ENCODE assay signal across 8 cellular contexts in genomic region chr3:195106418-195106906, GRCh38.
DNase-seq lines count a peak whose midpoint lies in the region; ATAC-seq, FAIRE-seq and TF ChIP-seq lines count a peak whose summit lies in the region.

No MANE protein-coding gene starts in this region.

- peak overlapping the region; percentile 48; the same call in 1 of the 2 replicates for H3K4me2 ChIP-seq in IMR-90 (ENCODE audit: low read depth, low read length)

- peak overlapping the region; percentile 50; the same call in 1 of the 2 replicates for H2BK20ac ChIP-seq in IMR-90 (ENCODE audit: low read depth, low read length)

- POLR2A ChIA-PET in IMR-90 (lab: Charles Lee; ENCODE audit: unreplicated experiment), result no interaction called here

- no peak overlapping the region for H2BK5ac ChIP-seq in IMR-90 (ENCODE audit: low read depth, low read length, poor library complexity, severe bottlenecking)

- peak overlapping the region; percentile 57 for H3K9ac ChIP-seq in IMR-90 (ENCODE audit: low read depth, low read length)

- peak; percentile 59 for TF ChIP-seq CTCF in AG10803 (conservative IDR thresholded peaks at IDR 0.05; ENCODE audit: low read length)
- peak; percentile 89 for TF ChIP-seq CTCF in IMR-90 (conservative IDR thresholded peaks at IDR 0.05; ENCODE audit: low read depth, low read length)
- TF ChIP-seq CTCF in upper lobe of right lung (IDR thresholded peaks at IDR 0.05), result peak; percentile 100

- no peak overlapping the region for H3K56ac ChIP-seq in IMR-90 (ENCODE audit: extremely low read depth, insufficient read depth, low read length)

- DNase-seq in AG10803 (ENCODE audit: low read depth) (peak; percentile 56), GM19239 (ENCODE audit: insufficient read length, low spot score) (peak; percentile 85), IMR-90 (peak; percentile 52), SJSA1 (ENCODE audit: low read depth in 1 of 2, low spot score in 2 of 2) (peak; percentile 59 to 67), germinal center (ENCODE audit: low spot score) (peak; percentile 82), posterior cingulate gyrus (peak; percentile 47 to 96 (median 72)), upper lobe of right lung (peak; percentile 85)
- peak; percentile 72 for DNase-seq in activated naive CD4-positive, alpha-beta T cell treated with Interleukin-2 at 50 U/mL for 16 hours

- FAIRE-seq in GM19239 (lab: Jason Lieb, UNC), result no peak

- H3K27ac ChIP-seq in IMR-90 (ENCODE audit: insufficient read depth, low read length) (peak overlapping the region; percentile 29; the same call in 1 of the 2 replicates), SJSA1 (no peak overlapping the region), upper lobe of right lung (no peak overlapping the region)

- H3K36me3 ChIP-seq in IMR-90 (ENCODE audit: control insufficient read depth, insufficient read depth, low read length) (no peaks in the 10 kb centered on the region), SJSA1 (no peaks in the 10 kb centered on the region), upper lobe of right lung (no peaks in the 10 kb centered on the region)

- peak overlapping the region; percentile 62 for H2AK9ac ChIP-seq in IMR-90 (replicated peaks; ENCODE audit: low read depth, low read length, poor library complexity)

- peaks cover 15% of the 10 kb centered on the region for H3K9me1 ChIP-seq in IMR-90 (ENCODE audit: insufficient read depth, low read length)

- intact Hi-C loops in IMR-90 (cut with micrococcal nuclease), result loop anchor here (1.0 to 5.0 kb wide), 3 partner anchors 91 to 424 kb away; no protein-coding TSS in a partner anchor
- intact Hi-C loops in posterior cingulate gyrus (cut with DNase I), result loop anchor here (1.0 kb wide), 1 partner anchor 424 kb away; no protein-coding TSS in a partner anchor
- intact Hi-C loops in upper lobe of right lung (cut with DNase I), result loop anchor here (5.0 kb wide), 1 partner anchor 419 kb away; the partner anchor contains the start of gene FAM43A

- H4K5ac ChIP-seq in IMR-90 (ENCODE audit: low read depth, low read length), result peak overlapping the region; percentile 35; the same call in 1 of the 2 replicates

- H3K79me1 ChIP-seq in IMR-90 (ENCODE audit: low read depth in 1 of 2, low read length in 2 of 2), result peaks cover 4 to 27% of the 10 kb centered on the region in 2 experiments; a peak in 3 of 4 replicates

- peak overlapping the region; percentile 48 for H3K4ac ChIP-seq in IMR-90 (ENCODE audit: low read depth, low read length)

- BruUV-seq in IMR-90 (replicated peaks; lab: Mats Ljungman, UMichigan), result no TSS peak

- H3K4me1 ChIP-seq in IMR-90 (ENCODE audit: control insufficient read depth, insufficient read depth, low read length) (peaks cover 10% of the 10 kb centered on the region), SJSA1 (replicated peaks) (peaks cover 25% of the 10 kb centered on the region), upper lobe of right lung (peaks cover 4% of the 10 kb centered on the region)

- H3K18ac ChIP-seq in IMR-90 (ENCODE audit: low read depth, low read length), result no peak overlapping the region

- no peaks in the 10 kb centered on the region for H4K20me1 ChIP-seq in IMR-90 (ENCODE audit: insufficient read depth, low read length)

- H2AFZ ChIP-seq in IMR-90 (replicated peaks; ENCODE audit: low read length, poor library complexity), result peak overlapping the region; percentile 87

- dilution Hi-C loops in IMR-90 (cut with HindIII; ENCODE audit: low sequenced_read_pairs, unreplicated experiment), result no loop called here

- peak overlapping the region; percentile 50; the same call in 1 of the 2 replicates for H2AK5ac ChIP-seq in IMR-90 (ENCODE audit: low read depth, low read length)

- TF ChIP-seq RAD21 in IMR-90 (IDR thresholded peaks at IDR 0.05; ENCODE audit: low read length), result peak; percentile 87

- CTCF ChIA-PET in IMR-90 (lab: Yijun Ruan, JAX), result interaction anchor here (0.6 to 1.5 kb wide), 8 partner anchors 13 to 435 kb away, joined by 3 to 7 read pairs (median 5); partner anchors contain the start of genes FAM43A and LSG1

- H3K23ac ChIP-seq in IMR-90 (ENCODE audit: low read depth, low read length), result no peak overlapping the region

- no peak overlapping the region for H3K14ac ChIP-seq in IMR-90 (replicated peaks; ENCODE audit: low read depth, low read length)

- no peak for TF ChIP-seq POLR2A in IMR-90 (IDR thresholded peaks at IDR 0.05; ENCODE audit: low read depth, low read length)

- H2BK15ac ChIP-seq in IMR-90 (ENCODE audit: low read depth, low read length), result no peak overlapping the region; the same call in 2 of the 3 replicates

- H3K4me3 ChIP-seq in AG10803 (ENCODE audit: low read length), result peak overlapping the region; percentile 30; the same call in 1 of the 2 replicates
- H3K4me3 ChIP-seq in IMR-90 (ENCODE audit: insufficient read depth, low read depth, low read length), result no peak overlapping the region
- no peak overlapping the region; the same call in 1 of the 2 replicates for H3K4me3 ChIP-seq in SJSA1
- peak overlapping the region; percentile 19 for H3K4me3 ChIP-seq in upper lobe of right lung

- ATAC-seq in IMR-90 (ENCODE audit: low read depth), result peak; percentile 91
- ATAC-seq in upper lobe of right lung, result peak; percentile 91

- in situ Hi-C loops in IMR-90 (cut with MboI; ENCODE audit: low sequenced_read_pairs), result loop anchor here (5.0 kb wide), 1 partner anchor 429 kb away; no protein-coding TSS in a partner anchor

- H4K91ac ChIP-seq in IMR-90 (ENCODE audit: insufficient read depth, low read depth, low read length), result peak overlapping the region; percentile 10; the same call in 1 of the 2 replicates

- no CpG with 5 or more reads among the region's 29 CpGs for WGBS in IMR-90 (ENCODE audit: extremely low coverage in 2 of 2, insufficient read length in 1 of 2), 2 experiments

- H4K8ac ChIP-seq in IMR-90 (ENCODE audit: low read depth in 2 of 2, low read length in 2 of 2), result peak overlapping the region in 1 of 2 experiments; percentile 72; a peak in 2 of 4 replicates

- H2BK120ac ChIP-seq in IMR-90 (ENCODE audit: low read depth, low read length), result peak overlapping the region; percentile 40

- no peaks in the 10 kb centered on the region for H3K27me3 ChIP-seq in IMR-90 (ENCODE audit: control insufficient read depth, insufficient read depth, low read length)
- H3K27me3 ChIP-seq in SJSA1 (replicated peaks), result no peaks in the 10 kb centered on the region
- no peaks in the 10 kb centered on the region for H3K27me3 ChIP-seq in upper lobe of right lung

- no peaks in the 10 kb centered on the region for H3K9me3 ChIP-seq in IMR-90 (ENCODE audit: control insufficient read depth, insufficient read depth, low read length)
- H3K9me3 ChIP-seq in SJSA1 (replicated peaks), result no peaks in the 10 kb centered on the region
- H3K9me3 ChIP-seq in upper lobe of right lung, result no peaks in the 10 kb centered on the region

TF ChIP-seq in IMR-90, 13 proteins besides CTCF, POLR2A, EP300 and RAD21:
- TF ChIP-seq CHD1 (IDR thresholded peaks at IDR 0.05; ENCODE audit: low read depth, low read length), result no peak
- no peak for TF ChIP-seq USF2 (IDR thresholded peaks at IDR 0.05; ENCODE audit: low read depth, low read length)
- TF ChIP-seq MAFK (IDR thresholded peaks at IDR 0.05; ENCODE audit: low read depth, low read length), result no peak
- TF ChIP-seq MXI1 (IDR thresholded peaks at IDR 0.05; ENCODE audit: borderline replicate concordance, low read depth, low read length), result no peak
- TF ChIP-seq CEBPB (IDR thresholded peaks at IDR 0.05; ENCODE audit: low read depth, low read length), result no peak
- TF ChIP-seq MAZ (IDR thresholded peaks at IDR 0.05; ENCODE audit: borderline replicate concordance, low read depth, low read length), result peak; percentile 62; the same call in 1 of the 2 replicates
- no peak for TF ChIP-seq RFX5 (IDR thresholded peaks at IDR 0.05; ENCODE audit: low read depth, low read length)
- TF ChIP-seq SMC3 (IDR thresholded peaks at IDR 0.05; ENCODE audit: low read depth, low read length), result peak; percentile 81
TF ChIP-seq in IMR-90: peak in this region for 2.

Comparison
In these comparisons a context has a peak if more than half of its experiments do, and no peak if none do; other contexts are left out.
1. H3K4me3 ChIP-seq: peak in AG10803 (single experiment) and upper lobe of right lung (single experiment); none in IMR-90 (single experiment) and SJSA1 (single experiment).
2. Peak in every context shown above with its lines, with median percentiles within 50 percentile points of each other: DNase-seq and CTCF ChIP-seq.